ENCODE assay signal across 18 cellular contexts in the genomic region with DNA sequence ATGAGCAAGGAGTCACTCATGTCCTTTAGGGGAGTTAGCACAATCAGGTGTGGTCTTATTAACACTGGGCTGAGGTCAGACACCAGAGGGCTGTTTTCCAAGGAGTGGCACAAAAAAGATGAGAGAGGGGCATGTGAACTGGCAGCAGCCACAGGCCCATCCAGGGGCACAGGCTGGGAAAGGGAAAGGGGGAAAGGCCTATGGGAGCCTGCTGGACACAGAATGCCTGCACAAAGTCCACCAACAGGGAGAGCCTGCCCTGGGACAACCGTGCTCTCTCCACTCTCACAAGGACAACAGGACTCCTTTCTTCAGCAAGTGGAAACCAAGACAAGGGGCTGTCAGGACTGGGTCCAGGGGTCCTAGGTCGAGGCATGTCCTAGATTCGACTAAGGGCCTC.
"Had no signal": no experiment of that assay in that cellular context is flagged by ENCODE, and none has a peak within 500 bp of the region (broad histone marks: within the 10 kb centered on the region; RNA-seq: fewer than 3 reads in every experiment).

No MANE protein-coding gene starts in this region.

- DNase-seq: activated CD4-positive, alpha-beta T cell treated with anti-CD3 and anti-CD28 coated beads for 1 hour; activated CD4-positive, alpha-beta T cell treated with anti-CD3 and anti-CD28 coated beads, Interleukin-2, amount 50 U/mL, for 1 hour; activated CD8-positive, alpha-beta T cell treated with anti-CD3 and anti-CD28 coated beads, Interleukin-2, amount 10 ng/mL, durations not matched to agents 7 days and 5 days; activated gamma-delta T cell treated with Interleukin-2 at 50 U/mL for 16 hours; brain microvascular endothelial cell; left lung; mammary epithelial cell; stimulated activated CD4-positive, alpha-beta T cell treated with anti-CD3 and anti-CD28 coated beads, Interleukin-2, amount 100 ng/mL, for 48 hours; stimulated activated CD8-positive, alpha-beta memory T cell treated with anti-CD3 and anti-CD28 coated beads, Interleukin-4, amount 100 ng/mL, for 48 hours; stimulated activated naive CD4-positive, alpha-beta T cell; T-helper 1 cell had no signal

- H3K9me3 ChIP-seq: adrenal gland, ascending aorta, left lung, neutrophil, pancreas, thoracic aorta had no signal

- H3K4me2 ChIP-seq: smooth muscle cell had no signal

- ATAC-seq: activated CD8-positive, alpha-beta T cell treated with anti-CD3 and anti-CD28 coated beads, Interleukin-2, amount 10 ng/mL, durations not matched to agents 7 days and 5 days; left lung; sciatic nerve had no signal

- H3K27me3 ChIP-seq: adrenal gland, ascending aorta, left lung, neutrophil, pancreas had no signal

- H3K4me3 ChIP-seq: adrenal gland, ascending aorta, left lung, pancreas, smooth muscle cell, thoracic aorta had no signal

- H3K4me1 ChIP-seq: left lung had no signal

- H3K27ac ChIP-seq: adrenal gland, brain microvascular endothelial cell, left lung, neutrophil, pancreas had no signal

- H3K36me3 ChIP-seq: adrenal gland, brain microvascular endothelial cell, left lung, neutrophil, pancreas, thoracic aorta had no signal
